In the genomic region with DNA sequence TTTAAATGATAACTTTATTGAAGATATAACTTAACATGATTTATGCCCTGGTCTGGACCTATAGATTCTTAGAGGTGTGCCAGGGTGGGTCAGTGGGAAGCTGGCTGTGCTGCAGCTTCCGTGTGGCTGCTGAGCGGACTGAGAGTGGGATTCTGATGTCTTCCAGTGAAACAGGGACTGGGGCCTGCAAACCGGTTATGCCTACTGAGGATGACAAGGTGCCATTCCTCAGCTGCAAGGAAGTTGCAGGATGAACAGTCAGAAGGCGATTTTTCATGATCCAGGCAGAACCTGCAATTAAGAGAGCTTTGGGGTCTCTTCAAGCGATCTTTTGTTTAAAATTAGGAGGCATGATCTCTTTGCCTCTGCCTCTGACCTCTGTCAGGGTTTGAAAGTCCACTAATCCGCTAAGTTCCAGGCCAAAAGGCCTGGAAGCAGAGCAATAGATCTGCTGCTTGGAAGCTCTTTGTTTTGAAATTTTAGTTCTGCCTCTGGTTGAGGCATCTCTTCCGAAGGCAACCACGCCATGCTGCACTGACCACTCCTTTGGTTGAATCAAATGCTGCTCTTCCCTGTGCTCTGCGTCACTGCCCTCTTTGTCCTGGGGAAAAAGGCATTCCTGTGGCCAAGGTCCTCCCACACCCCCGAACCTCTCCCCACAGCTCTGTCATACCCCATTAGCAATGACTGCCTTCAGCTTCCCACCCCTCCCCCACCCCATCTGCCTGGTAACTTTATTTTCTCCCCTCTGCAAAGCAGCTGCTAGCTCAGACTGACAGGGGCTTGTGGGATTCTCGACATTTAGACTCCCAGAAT, we compare ENCODE assay signal across 1 cellular context.
A peak's percentile ranks its signal among the peaks of the same experiment; 100 is the strongest.
TF ChIP-seq lines count a peak whose summit lies in the region.

No MANE protein-coding gene starts in this region.

TF ChIP-seq in HepG2, 621 proteins besides CTCF, POLR2A, EP300 and RAD21 (continues in another document):
- TF ChIP-seq, protein P1, sequence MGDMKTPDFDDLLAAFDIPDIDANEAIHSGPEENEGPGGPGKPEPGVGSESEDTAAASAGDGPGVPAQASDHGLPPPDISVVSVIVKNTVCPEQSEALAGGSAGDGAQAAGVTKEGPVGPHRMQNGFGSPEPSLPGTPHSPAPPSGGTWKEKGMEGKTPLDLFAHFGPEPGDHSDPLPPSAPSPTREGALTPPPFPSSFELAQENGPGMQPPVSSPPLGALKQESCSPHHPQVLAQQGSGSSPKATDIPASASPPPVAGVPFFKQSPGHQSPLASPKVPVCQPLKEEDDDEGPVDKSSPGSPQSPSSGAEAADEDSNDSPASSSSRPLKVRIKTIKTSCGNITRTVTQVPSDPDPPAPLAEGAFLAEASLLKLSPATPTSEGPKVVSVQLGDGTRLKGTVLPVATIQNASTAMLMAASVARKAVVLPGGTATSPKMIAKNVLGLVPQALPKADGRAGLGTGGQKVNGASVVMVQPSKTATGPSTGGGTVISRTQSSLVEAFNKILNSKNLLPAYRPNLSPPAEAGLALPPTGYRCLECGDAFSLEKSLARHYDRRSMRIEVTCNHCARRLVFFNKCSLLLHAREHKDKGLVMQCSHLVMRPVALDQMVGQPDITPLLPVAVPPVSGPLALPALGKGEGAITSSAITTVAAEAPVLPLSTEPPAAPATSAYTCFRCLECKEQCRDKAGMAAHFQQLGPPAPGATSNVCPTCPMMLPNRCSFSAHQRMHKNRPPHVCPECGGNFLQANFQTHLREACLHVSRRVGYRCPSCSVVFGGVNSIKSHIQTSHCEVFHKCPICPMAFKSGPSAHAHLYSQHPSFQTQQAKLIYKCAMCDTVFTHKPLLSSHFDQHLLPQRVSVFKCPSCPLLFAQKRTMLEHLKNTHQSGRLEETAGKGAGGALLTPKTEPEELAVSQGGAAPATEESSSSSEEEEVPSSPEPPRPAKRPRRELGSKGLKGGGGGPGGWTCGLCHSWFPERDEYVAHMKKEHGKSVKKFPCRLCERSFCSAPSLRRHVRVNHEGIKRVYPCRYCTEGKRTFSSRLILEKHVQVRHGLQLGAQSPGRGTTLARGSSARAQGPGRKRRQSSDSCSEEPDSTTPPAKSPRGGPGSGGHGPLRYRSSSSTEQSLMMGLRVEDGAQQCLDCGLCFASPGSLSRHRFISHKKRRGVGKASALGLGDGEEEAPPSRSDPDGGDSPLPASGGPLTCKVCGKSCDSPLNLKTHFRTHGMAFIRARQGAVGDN (CRISPR knock-in tag; IDR thresholded peaks at IDR 0.05), result peak; percentile 49
- TF ChIP-seq MXI1 (IDR thresholded peaks at IDR 0.05; ENCODE audit: borderline replicate concordance, low read depth, low read length) (peak; percentile 55; the same call in 1 of the 3 replicates), ZMYM4 (CRISPR knock-in tag; IDR thresholded peaks at IDR 0.05) (peak; percentile 28; the same call in 1 of the 2 replicates), SMARCC2 (IDR thresholded peaks at IDR 0.05) (no peak), ZNF101 (CRISPR knock-in tag; IDR thresholded peaks at IDR 0.05; ENCODE audit: borderline replicate concordance, low read depth) (no peak), ZNF260 (CRISPR knock-in tag; IDR thresholded peaks at IDR 0.05; ENCODE audit: borderline replicate concordance, low read depth) (no peak), KMT2A (CRISPR knock-in tag; IDR thresholded peaks at IDR 0.05) (peak; percentile 76), XRCC5 (optimal IDR thresholded peaks at IDR 0.05; ENCODE audit: low read length) (peak; percentile 57), NONO (IDR thresholded peaks at IDR 0.05) (no peak), NONO (CRISPR knock-in tag; conservative IDR thresholded peaks at IDR 0.05) (0 out of 2 replicates have a peak, but pooled peaks have one; percentile 20), PHF8 (CRISPR knock-in tag; IDR thresholded peaks at IDR 0.05) (peak; percentile 47; the same call in 1 of the 2 replicates), CREB1 (IDR thresholded peaks at IDR 0.05) (peak; percentile 56; the same call in 1 of the 2 replicates), CREB1 (CRISPR knock-in tag; IDR thresholded peaks at IDR 0.05) (no peak), ZFX (CRISPR knock-in tag; IDR thresholded peaks at IDR 0.05; ENCODE audit: low read depth) (peak; percentile 45; the same call in 1 of the 2 replicates), ZSCAN25 (CRISPR knock-in tag; IDR thresholded peaks at IDR 0.05) (no peak), SALL1 (CRISPR knock-in tag; IDR thresholded peaks at IDR 0.05) (peak; percentile 57; the same call in 1 of the 2 replicates), HIVEP1 (CRISPR knock-in tag; IDR thresholded peaks at IDR 0.05) (peak; percentile 44; the same call in 1 of the 2 replicates), ZNF317 (CRISPR knock-in tag; IDR thresholded peaks at IDR 0.05) (peak; percentile 54; the same call in 1 of the 2 replicates), ZNF788 (CRISPR knock-in tag; IDR thresholded peaks at IDR 0.05; ENCODE audit: borderline replicate concordance) (peak; percentile 29; the same call in 1 of the 2 replicates), ZNF331 (CRISPR knock-in tag; IDR thresholded peaks at IDR 0.05) (0 out of 2 replicates have a peak, but pooled peaks have one; percentile 15), DMAP1 (CRISPR knock-in tag; IDR thresholded peaks at IDR 0.05) (peak; percentile 61; the same call in 1 of the 2 replicates), ZNF501 (CRISPR knock-in tag; IDR thresholded peaks at IDR 0.05) (0 out of 2 replicates have a peak, but pooled peaks have one; percentile 16)
- TF ChIP-seq, protein P2, sequence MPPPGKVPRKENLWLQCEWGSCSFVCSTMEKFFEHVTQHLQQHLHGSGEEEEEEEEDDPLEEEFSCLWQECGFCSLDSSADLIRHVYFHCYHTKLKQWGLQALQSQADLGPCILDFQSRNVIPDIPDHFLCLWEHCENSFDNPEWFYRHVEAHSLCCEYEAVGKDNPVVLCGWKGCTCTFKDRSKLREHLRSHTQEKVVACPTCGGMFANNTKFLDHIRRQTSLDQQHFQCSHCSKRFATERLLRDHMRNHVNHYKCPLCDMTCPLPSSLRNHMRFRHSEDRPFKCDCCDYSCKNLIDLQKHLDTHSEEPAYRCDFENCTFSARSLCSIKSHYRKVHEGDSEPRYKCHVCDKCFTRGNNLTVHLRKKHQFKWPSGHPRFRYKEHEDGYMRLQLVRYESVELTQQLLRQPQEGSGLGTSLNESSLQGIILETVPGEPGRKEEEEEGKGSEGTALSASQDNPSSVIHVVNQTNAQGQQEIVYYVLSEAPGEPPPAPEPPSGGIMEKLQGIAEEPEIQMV (CRISPR knock-in tag; IDR thresholded peaks at IDR 0.05; ENCODE audit: low read depth), result no peak
- TF ChIP-seq, protein P3, sequence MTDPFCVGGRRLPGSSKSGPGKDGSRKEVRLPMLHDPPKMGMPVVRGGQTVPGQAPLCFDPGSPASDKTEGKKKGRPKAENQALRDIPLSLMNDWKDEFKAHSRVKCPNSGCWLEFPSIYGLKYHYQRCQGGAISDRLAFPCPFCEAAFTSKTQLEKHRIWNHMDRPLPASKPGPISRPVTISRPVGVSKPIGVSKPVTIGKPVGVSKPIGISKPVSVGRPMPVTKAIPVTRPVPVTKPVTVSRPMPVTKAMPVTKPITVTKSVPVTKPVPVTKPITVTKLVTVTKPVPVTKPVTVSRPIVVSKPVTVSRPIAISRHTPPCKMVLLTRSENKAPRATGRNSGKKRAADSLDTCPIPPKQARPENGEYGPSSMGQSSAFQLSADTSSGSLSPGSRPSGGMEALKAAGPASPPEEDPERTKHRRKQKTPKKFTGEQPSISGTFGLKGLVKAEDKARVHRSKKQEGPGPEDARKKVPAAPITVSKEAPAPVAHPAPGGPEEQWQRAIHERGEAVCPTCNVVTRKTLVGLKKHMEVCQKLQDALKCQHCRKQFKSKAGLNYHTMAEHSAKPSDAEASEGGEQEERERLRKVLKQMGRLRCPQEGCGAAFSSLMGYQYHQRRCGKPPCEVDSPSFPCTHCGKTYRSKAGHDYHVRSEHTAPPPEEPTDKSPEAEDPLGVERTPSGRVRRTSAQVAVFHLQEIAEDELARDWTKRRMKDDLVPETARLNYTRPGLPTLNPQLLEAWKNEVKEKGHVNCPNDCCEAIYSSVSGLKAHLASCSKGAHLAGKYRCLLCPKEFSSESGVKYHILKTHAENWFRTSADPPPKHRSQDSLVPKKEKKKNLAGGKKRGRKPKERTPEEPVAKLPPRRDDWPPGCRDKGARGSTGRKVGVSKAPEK (CRISPR knock-in tag; IDR thresholded peaks at IDR 0.05; ENCODE audit: borderline replicate concordance), result 0 out of 2 replicates have a peak, but pooled peaks have one; percentile 61
- TF ChIP-seq, protein P4, sequence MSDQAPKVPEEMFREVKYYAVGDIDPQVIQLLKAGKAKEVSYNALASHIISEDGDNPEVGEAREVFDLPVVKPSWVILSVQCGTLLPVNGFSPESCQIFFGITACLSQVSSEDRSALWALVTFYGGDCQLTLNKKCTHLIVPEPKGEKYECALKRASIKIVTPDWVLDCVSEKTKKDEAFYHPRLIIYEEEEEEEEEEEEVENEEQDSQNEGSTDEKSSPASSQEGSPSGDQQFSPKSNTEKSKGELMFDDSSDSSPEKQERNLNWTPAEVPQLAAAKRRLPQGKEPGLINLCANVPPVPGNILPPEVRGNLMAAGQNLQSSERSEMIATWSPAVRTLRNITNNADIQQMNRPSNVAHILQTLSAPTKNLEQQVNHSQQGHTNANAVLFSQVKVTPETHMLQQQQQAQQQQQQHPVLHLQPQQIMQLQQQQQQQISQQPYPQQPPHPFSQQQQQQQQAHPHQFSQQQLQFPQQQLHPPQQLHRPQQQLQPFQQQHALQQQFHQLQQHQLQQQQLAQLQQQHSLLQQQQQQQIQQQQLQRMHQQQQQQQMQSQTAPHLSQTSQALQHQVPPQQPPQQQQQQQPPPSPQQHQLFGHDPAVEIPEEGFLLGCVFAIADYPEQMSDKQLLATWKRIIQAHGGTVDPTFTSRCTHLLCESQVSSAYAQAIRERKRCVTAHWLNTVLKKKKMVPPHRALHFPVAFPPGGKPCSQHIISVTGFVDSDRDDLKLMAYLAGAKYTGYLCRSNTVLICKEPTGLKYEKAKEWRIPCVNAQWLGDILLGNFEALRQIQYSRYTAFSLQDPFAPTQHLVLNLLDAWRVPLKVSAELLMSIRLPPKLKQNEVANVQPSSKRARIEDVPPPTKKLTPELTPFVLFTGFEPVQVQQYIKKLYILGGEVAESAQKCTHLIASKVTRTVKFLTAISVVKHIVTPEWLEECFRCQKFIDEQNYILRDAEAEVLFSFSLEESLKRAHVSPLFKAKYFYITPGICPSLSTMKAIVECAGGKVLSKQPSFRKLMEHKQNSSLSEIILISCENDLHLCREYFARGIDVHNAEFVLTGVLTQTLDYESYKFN (CRISPR knock-in tag; conservative IDR thresholded peaks at IDR 0.05), result peak; percentile 45; the same call in 1 of the 2 replicates
- TF ChIP-seq, protein P5, sequence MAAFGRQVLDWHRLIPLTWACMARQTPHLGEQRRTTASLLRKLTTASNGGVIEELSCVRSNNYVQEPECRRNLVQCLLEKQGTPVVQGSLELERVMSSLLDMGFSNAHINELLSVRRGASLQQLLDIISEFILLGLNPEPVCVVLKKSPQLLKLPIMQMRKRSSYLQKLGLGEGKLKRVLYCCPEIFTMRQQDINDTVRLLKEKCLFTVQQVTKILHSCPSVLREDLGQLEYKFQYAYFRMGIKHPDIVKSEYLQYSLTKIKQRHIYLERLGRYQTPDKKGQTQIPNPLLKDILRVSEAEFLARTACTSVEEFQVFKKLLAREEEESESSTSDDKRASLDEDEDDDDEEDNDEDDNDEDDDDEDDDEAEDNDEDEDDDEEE (CRISPR knock-in tag; IDR thresholded peaks at IDR 0.05), result 0 out of 2 replicates have a peak, but pooled peaks have one; percentile 42
- TF ChIP-seq, protein P6, sequence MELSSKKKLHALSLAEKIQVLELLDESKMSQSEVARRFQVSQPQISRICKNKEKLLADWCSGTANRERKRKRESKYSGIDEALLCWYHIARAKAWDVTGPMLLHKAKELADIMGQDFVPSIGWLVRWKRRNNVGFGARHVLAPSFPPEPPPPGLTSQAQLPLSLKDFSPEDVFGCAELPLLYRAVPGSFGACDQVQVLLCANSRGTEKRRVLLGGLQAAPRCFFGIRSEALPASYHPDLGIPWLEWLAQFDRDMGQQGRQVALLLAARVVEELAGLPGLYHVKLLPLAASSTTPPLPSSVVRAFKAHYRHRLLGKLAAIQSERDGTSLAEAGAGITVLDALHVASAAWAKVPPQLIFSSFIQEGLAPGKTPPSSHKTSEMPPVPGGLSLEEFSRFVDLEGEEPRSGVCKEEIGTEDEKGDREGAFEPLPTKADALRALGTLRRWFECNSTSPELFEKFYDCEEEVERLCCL (CRISPR knock-in tag; IDR thresholded peaks at IDR 0.05; ENCODE audit: borderline replicate concordance), result 0 out of 2 replicates have a peak, but pooled peaks have one; percentile 31
- TF ChIP-seq, protein P7, sequence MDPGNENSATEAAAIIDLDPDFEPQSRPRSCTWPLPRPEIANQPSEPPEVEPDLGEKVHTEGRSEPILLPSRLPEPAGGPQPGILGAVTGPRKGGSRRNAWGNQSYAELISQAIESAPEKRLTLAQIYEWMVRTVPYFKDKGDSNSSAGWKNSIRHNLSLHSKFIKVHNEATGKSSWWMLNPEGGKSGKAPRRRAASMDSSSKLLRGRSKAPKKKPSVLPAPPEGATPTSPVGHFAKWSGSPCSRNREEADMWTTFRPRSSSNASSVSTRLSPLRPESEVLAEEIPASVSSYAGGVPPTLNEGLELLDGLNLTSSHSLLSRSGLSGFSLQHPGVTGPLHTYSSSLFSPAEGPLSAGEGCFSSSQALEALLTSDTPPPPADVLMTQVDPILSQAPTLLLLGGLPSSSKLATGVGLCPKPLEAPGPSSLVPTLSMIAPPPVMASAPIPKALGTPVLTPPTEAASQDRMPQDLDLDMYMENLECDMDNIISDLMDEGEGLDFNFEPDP (CRISPR knock-in tag; conservative IDR thresholded peaks at IDR 0.05), result no peak
- TF ChIP-seq, protein P8, sequence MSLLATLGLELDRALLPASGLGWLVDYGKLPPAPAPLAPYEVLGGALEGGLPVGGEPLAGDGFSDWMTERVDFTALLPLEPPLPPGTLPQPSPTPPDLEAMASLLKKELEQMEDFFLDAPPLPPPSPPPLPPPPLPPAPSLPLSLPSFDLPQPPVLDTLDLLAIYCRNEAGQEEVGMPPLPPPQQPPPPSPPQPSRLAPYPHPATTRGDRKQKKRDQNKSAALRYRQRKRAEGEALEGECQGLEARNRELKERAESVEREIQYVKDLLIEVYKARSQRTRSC (CRISPR knock-in tag; IDR thresholded peaks at IDR 0.05; ENCODE audit: low read depth), result 0 out of 2 replicates have a peak, but pooled peaks have one; percentile 22
- TF ChIP-seq, protein P9, sequence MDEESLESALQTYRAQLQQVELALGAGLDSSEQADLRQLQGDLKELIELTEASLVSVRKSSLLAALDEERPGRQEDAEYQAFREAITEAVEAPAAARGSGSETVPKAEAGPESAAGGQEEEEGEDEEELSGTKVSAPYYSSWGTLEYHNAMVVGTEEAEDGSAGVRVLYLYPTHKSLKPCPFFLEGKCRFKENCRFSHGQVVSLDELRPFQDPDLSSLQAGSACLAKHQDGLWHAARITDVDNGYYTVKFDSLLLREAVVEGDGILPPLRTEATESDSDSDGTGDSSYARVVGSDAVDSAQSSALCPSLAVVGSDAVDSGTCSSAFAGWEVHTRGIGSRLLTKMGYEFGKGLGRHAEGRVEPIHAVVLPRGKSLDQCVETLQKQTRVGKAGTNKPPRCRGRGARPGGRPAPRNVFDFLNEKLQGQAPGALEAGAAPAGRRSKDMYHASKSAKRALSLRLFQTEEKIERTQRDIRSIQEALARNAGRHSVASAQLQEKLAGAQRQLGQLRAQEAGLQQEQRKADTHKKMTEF (CRISPR knock-in tag; IDR thresholded peaks at IDR 0.05), result peak; percentile 33; the same call in 1 of the 2 replicates
- TF ChIP-seq, protein P10, sequence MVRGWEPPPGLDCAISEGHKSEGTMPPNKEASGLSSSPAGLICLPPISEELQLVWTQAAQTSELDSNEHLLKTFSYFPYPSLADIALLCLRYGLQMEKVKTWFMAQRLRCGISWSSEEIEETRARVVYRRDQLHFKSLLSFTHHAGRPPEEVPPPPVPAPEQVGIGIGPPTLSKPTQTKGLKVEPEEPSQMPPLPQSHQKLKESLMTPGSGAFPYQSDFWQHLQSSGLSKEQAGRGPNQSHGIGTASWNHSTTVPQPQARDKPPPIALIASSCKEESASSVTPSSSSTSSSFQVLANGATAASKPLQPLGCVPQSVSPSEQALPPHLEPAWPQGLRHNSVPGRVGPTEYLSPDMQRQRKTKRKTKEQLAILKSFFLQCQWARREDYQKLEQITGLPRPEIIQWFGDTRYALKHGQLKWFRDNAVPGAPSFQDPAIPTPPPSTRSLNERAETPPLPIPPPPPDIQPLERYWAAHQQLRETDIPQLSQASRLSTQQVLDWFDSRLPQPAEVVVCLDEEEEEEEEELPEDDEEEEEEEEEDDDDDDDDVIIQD (CRISPR knock-in tag; IDR thresholded peaks at IDR 0.05; ENCODE audit: low read depth), result 0 out of 2 replicates have a peak, but pooled peaks have one; percentile 49
